Comparison of ENCODE assay signal across 8 cellular contexts in the genomic region with DNA sequence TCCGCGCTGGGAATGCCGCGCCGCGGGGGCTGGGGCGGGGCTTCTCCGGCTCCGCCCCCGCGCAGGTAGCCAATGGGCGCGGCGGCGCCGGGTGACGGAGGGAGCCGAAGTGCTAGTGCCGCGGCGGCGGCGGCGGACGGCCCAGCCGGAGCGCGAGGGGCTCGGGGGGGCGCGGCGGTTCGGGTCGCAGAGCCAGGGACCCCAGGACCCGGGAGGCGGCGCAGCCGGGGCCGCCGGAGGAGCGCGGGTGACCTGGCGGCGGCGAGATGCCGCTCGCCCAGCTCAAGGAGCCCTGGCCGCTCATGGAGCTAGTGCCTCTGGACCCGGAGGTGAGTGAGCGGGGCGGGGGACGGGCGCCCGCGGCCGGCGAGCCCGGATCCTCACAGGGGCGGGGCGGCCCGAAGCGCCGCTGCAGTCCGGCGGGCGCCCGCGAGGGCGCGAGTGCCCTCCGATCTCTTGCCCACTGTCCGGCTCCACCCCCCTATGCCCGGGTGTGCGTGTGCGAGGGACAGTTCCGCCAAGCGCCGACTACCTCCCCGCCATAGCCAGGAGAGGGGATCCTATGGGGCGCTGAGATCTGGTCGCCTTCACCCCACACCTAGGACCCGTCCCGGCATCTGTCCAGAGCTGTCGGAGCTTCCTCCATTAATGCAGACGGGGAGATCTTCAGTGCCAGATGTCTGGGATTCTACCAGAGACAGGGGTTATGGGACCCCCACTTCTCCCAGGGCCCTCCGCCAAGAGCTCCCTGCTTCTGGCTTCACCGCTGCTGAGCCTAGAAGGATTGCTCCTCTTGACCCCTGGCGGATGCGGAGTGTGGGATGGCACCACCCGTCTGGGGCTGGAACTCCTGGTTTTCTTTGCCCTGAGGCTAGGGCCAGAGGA. TPM values are rescaled to one million over a fixed set of nuclear protein-coding genes. Genes with fewer than 3 reads are reported as not detected.
A peak's percentile ranks its signal among the peaks of the same experiment; 100 is the strongest.
DNase-seq lines count a peak whose midpoint lies in the region; ATAC-seq, FAIRE-seq and TF ChIP-seq lines count a peak whose summit lies in the region.

A gene (plus strand): TSS at position 107 of the 885 bp plus-strand sequence. CDS start 160 bp downstream, at position 267.

- ATAC-seq in A549 (peak; percentile 71 to 77), HG02973 (IDR thresholded peaks at IDR 0.05; ENCODE audit: unreplicated experiment) (peak; percentile 74)

- H3K4me2 ChIP-seq in A549 = peak within 1 kb of the TSS; percentile 93

- DNase-seq in A549 (ENCODE audit: low read depth in 1 of 2, low spot score in 1 of 2) = peak; percentile 37 to 79
- peak; percentile 86 for DNase-seq in GM18507 (ENCODE audit: extremely low spot score, insufficient read length, low read depth)
- DNase-seq in NCI-H2196 treated with DMSO at 0.1 percent for 48 hours (lab: John Stamatoyannopoulos, UW; ENCODE audit: unreplicated experiment) = peak; percentile 38
- peak; percentile 50 to 61 for DNase-seq in activated CD4-positive, alpha-beta T cell treated with anti-CD3 and anti-CD28 coated beads for 4 hours
- DNase-seq in dermis blood vessel endothelial cell = peak; percentile 62
- peak; percentile 49 to 65 for DNase-seq in stimulated activated CD4-positive, alpha-beta T cell treated with anti-CD3 and anti-CD28 coated beads, Interleukin-4, amount 100 ng/mL, for 4 hours

- H3K27ac ChIP-seq in A549 = peak within 1 kb of the TSS; percentile 72 to 92
- H3K27ac ChIP-seq in liver (ENCODE audit: low read depth in 1 of 2, low read length in 2 of 2) = no peak within 1 kb of the TSS

- H3K36me3 ChIP-seq in liver (ENCODE audit: control insufficient read depth in 4 of 4, insufficient read depth in 3 of 4, low read depth in 1 of 4, low read length in 3 of 4) = no peaks in the 10 kb centered on the region

- CTCF ChIA-PET in A549 (lab: Yijun Ruan, JAX) = interaction anchor here (0.6 to 2.9 kb wide), 5 partner anchors 21 to 280 kb away, joined by 3 to 25 read pairs (median 6); no protein-coding TSS in a partner anchor

- FAIRE-seq in A549 (lab: Jason Lieb, UNC) (no peak), GM18507 (lab: Jason Lieb, UNC) (peak; percentile 44)

- no peaks in the 10 kb centered on the region for H3K9me3 ChIP-seq in A549
- no peaks in the 10 kb centered on the region for H3K9me3 ChIP-seq in liver (ENCODE audit: control insufficient read depth in 4 of 4, low read length in 3 of 4)

- no peaks in the 10 kb centered on the region for H3K27me3 ChIP-seq in liver (ENCODE audit: control insufficient read depth in 4 of 4, insufficient read depth in 4 of 4, low read length in 3 of 4)

- TF ChIP-seq RAD21 in A549 (conservative IDR thresholded peaks at IDR 0.05 in 1 of 2, IDR thresholded peaks at IDR 0.05 in 1 of 2) (no peak), liver (IDR thresholded peaks at IDR 0.05) (no peak)

- H3K4me3 ChIP-seq in A549 (peak within 1 kb of the TSS; percentile 58), liver (ENCODE audit: low read depth in 1 of 3, low read length in 3 of 3) (peak within 1 kb of the TSS; percentile 11 to 76 (median 60))

- H3K9ac ChIP-seq in liver (ENCODE audit: low read depth in 1 of 2, low read length in 2 of 2) = peak within 1 kb of the TSS; percentile 10 to 33

- TF ChIP-seq CTCF in A549 (IDR thresholded peaks at IDR 0.05) = no peak
- no peak for TF ChIP-seq CTCF in liver (IDR thresholded peaks at IDR 0.05; ENCODE audit: low read depth, low read length, missing input control)

- peak; percentile 48 for TF ChIP-seq POLR2A in A549 (IDR thresholded peaks at IDR 0.05; ENCODE audit: low read length)

- TF ChIP-seq EP300 in A549 (IDR thresholded peaks at IDR 0.05) = no peak

- peaks cover 21% of the 10 kb centered on the region for H3K4me1 ChIP-seq in A549
- peaks cover 3 to 18% (median 10%) of the 10 kb centered on the region in 4 donors for H3K4me1 ChIP-seq in liver (ENCODE audit: control insufficient read depth in 4 of 4, insufficient read depth in 4 of 4, low read length in 3 of 4)

- POLR2A ChIA-PET in A549 (lab: Yijun Ruan, JAX) = interaction anchor here (1.7 kb wide), 1 partner anchor 29 kb away, joined by 25 read pairs; no protein-coding TSS in a partner anchor

- 0% methylated on average over 6 of the region's 90 CpGs for WGBS in A549 (ENCODE audit: missing lambda C conversion rate)
- WGBS in liver = 4% methylated on average over 90 of the region's 90 CpGs

TF ChIP-seq in A549, 52 proteins besides CTCF, POLR2A, EP300 and RAD21 (continues in another document):
- no peak for TF ChIP-seq HDAC2 (IDR thresholded peaks at IDR 0.05)
- TF ChIP-seq, protein P1, sequence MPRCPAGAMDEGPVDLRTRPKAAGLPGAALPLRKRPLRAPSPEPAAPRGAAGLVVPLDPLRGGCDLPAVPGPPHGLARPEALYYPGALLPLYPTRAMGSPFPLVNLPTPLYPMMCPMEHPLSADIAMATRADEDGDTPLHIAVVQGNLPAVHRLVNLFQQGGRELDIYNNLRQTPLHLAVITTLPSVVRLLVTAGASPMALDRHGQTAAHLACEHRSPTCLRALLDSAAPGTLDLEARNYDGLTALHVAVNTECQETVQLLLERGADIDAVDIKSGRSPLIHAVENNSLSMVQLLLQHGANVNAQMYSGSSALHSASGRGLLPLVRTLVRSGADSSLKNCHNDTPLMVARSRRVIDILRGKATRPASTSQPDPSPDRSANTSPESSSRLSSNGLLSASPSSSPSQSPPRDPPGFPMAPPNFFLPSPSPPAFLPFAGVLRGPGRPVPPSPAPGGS (IDR thresholded peaks at IDR 0.05) = 0 out of 3 replicates have a peak, but pooled peaks have one; percentile 40
- TF ChIP-seq FOXS1 (CRISPR knock-in tag; IDR thresholded peaks at IDR 0.05) = no peak
- TF ChIP-seq, protein P2, sequence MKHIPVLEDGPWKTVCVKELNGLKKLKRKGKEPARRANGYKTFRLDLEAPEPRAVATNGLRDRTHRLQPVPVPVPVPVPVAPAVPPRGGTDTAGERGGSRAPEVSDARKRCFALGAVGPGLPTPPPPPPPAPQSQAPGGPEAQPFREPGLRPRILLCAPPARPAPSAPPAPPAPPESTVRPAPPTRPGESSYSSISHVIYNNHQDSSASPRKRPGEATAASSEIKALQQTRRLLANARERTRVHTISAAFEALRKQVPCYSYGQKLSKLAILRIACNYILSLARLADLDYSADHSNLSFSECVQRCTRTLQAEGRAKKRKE (CRISPR knock-in tag; IDR thresholded peaks at IDR 0.05; ENCODE audit: low read depth) = no peak
- TF ChIP-seq RNF2 (IDR thresholded peaks at IDR 0.05; ENCODE audit: borderline replicate concordance, low read depth) = no peak
- no peak for TF ChIP-seq EHF (CRISPR knock-in tag; IDR thresholded peaks at IDR 0.05)
- TF ChIP-seq CHD2 (IDR thresholded peaks at IDR 0.05; ENCODE audit: low read length, partially characterized antibody) = no peak
- no peak for TF ChIP-seq NFE2L2 (conservative IDR thresholded peaks at IDR 0.05; ENCODE audit: low read length)
- TF ChIP-seq JUN (IDR thresholded peaks at IDR 0.05) = peak in 1 of 2 experiments; percentile 47; a peak in 1 of 5 replicates
- 0 out of 2 replicates have a peak, but pooled peaks have one; percentile 14 for TF ChIP-seq PHF8 (IDR thresholded peaks at IDR 0.05; ENCODE audit: borderline replicate concordance, low read depth)

TF ChIP-seq in liver, 16 proteins besides CTCF, POLR2A, EP300 and RAD21:
- no peak for TF ChIP-seq TAF1 (conservative IDR thresholded peaks at IDR 0.05)
- TF ChIP-seq, protein P3, sequence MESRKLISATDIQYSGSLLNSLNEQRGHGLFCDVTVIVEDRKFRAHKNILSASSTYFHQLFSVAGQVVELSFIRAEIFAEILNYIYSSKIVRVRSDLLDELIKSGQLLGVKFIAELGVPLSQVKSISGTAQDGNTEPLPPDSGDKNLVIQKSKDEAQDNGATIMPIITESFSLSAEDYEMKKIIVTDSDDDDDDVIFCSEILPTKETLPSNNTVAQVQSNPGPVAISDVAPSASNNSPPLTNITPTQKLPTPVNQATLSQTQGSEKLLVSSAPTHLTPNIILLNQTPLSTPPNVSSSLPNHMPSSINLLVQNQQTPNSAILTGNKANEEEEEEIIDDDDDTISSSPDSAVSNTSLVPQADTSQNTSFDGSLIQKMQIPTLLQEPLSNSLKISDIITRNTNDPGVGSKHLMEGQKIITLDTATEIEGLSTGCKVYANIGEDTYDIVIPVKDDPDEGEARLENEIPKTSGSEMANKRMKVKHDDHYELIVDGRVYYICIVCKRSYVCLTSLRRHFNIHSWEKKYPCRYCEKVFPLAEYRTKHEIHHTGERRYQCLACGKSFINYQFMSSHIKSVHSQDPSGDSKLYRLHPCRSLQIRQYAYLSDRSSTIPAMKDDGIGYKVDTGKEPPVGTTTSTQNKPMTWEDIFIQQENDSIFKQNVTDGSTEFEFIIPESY (IDR thresholded peaks at IDR 0.05) = no peak
- no peak for TF ChIP-seq JUND (IDR thresholded peaks at IDR 0.05)

RNA-seq across cellular contexts. Expression of the gene that starts here (rescaled TPM):
- polyA plus RNA-seq in A549 (2011; rRNA removed) = 9.8 and 11.8 TPM in 2 replicates
- polyA plus RNA-seq in A549 (2012; cell fraction: cytosol; rRNA removed) = 13.7 and 16.5 TPM in 2 replicates
- 17.6 and 18.5 TPM in 2 replicates for polyA plus RNA-seq in A549 (2012; cell fraction: nucleus; rRNA removed)
- polyA plus RNA-seq in A549 (2017; fragmentation: RNase III; extraction: RNeasy Plus Mini Kit Qiagen cat#74134 plus additional on column Dnase treatment) = 12.4 to 14.1 TPM (median 12.7 TPM) in 3 replicates
- 24.0 and 26.2 TPM in 2 replicates for polyA minus RNA-seq in A549 (2011; rRNA and poly(A)+ RNA removed)
- 17.7 and 21.1 TPM in 2 replicates for total RNA-seq in dermis blood vessel endothelial cell
- 10 to 100 TPM in 1 of 2 donors, 1 to 10 TPM in 1; 9.7 to 26.8 TPM for total RNA-seq in liver
- 1 to 10 TPM; 4.0 to 5.1 TPM for polyA plus RNA-seq in liver

Comparison
In these comparisons a context has a peak if more than half of its experiments do, and no peak if none do; other contexts are left out.
1. H3K27ac ChIP-seq: peak in A549 (2 of 2); none in liver (0 of 2).
2. Peak in every context shown above with its lines, with median percentiles within 50 percentile points of each other: DNase-seq.